In the genomic region with DNA sequence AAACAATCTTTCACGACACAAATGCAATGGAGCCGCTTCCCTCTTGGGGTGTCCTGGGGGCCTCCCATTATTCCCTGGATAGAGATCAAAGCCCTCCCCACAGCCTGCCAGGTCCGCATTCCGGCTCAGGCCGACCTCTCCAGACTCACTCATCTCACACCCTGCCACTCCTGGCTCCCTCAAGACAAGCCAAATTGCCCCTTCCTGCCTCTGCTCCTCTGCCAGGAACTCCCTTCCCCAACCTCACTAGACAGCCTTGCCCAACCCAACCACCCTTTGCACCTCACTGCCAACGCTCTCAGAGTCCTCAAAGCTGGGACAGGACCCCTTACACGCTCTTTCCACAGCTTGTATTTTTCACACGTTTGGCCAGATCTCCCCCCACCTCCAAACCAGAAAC, we compare ENCODE assay signal across 1 cellular context.
TF ChIP-seq lines count a peak whose summit lies in the region.

No MANE protein-coding gene starts in this region.

TF ChIP-seq in HEK293, 187 proteins besides CTCF, POLR2A, EP300 and RAD21 (continued from another document):
- TF ChIP-seq, protein P1, sequence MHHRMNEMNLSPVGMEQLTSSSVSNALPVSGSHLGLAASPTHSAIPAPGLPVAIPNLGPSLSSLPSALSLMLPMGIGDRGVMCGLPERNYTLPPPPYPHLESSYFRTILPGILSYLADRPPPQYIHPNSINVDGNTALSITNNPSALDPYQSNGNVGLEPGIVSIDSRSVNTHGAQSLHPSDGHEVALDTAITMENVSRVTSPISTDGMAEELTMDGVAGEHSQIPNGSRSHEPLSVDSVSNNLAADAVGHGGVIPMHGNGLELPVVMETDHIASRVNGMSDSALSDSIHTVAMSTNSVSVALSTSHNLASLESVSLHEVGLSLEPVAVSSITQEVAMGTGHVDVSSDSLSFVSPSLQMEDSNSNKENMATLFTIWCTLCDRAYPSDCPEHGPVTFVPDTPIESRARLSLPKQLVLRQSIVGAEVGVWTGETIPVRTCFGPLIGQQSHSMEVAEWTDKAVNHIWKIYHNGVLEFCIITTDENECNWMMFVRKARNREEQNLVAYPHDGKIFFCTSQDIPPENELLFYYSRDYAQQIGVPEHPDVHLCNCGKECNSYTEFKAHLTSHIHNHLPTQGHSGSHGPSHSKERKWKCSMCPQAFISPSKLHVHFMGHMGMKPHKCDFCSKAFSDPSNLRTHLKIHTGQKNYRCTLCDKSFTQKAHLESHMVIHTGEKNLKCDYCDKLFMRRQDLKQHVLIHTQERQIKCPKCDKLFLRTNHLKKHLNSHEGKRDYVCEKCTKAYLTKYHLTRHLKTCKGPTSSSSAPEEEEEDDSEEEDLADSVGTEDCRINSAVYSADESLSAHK (tag by site-specific recombination; IDR thresholded peaks at IDR 0.05) = no peak
- 0 out of 2 replicates have a peak, but pooled peaks have one; percentile 29 for TF ChIP-seq ZNF600 (tag by site-specific recombination; IDR thresholded peaks at IDR 0.05)
- no peak for TF ChIP-seq GLIS2 (tag by site-specific recombination; IDR thresholded peaks at IDR 0.05)
- TF ChIP-seq ZNF658 (tag by site-specific recombination; IDR thresholded peaks at IDR 0.05) = no peak
- TF ChIP-seq ZNF791 (tag by site-specific recombination; IDR thresholded peaks at IDR 0.05) = no peak
- TF ChIP-seq, protein P2, sequence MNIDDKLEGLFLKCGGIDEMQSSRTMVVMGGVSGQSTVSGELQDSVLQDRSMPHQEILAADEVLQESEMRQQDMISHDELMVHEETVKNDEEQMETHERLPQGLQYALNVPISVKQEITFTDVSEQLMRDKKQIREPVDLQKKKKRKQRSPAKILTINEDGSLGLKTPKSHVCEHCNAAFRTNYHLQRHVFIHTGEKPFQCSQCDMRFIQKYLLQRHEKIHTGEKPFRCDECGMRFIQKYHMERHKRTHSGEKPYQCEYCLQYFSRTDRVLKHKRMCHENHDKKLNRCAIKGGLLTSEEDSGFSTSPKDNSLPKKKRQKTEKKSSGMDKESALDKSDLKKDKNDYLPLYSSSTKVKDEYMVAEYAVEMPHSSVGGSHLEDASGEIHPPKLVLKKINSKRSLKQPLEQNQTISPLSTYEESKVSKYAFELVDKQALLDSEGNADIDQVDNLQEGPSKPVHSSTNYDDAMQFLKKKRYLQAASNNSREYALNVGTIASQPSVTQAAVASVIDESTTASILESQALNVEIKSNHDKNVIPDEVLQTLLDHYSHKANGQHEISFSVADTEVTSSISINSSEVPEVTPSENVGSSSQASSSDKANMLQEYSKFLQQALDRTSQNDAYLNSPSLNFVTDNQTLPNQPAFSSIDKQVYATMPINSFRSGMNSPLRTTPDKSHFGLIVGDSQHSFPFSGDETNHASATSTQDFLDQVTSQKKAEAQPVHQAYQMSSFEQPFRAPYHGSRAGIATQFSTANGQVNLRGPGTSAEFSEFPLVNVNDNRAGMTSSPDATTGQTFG (tag by site-specific recombination; IDR thresholded peaks at IDR 0.05; ENCODE audit: borderline replicate concordance) = no peak
